Comparison of ENCODE assay signal across 20 cellular contexts in genomic region chr16:89643769-89644300, GRCh38. TPM values are rescaled to one million over a fixed set of nuclear protein-coding genes. Genes with fewer than 3 reads are reported as not detected.
DNase-seq lines count a peak whose midpoint lies in the region; ATAC-seq, FAIRE-seq and TF ChIP-seq lines count a peak whose summit lies in the region.
"Had no signal": no experiment of that assay in that cellular context is flagged by ENCODE, and none has a peak within 500 bp of the region (broad histone marks: within the 10 kb centered on the region; RNA-seq: fewer than 3 reads in every experiment).

No MANE protein-coding gene starts in this region.

- H3K9me3 ChIP-seq in BLaER1 = no peaks in the 10 kb centered on the region
- no peaks in the 10 kb centered on the region for H3K9me3 ChIP-seq in HCT116 (ENCODE audit: control insufficient read depth in 1 of 2, insufficient read depth in 1 of 2, low read depth in 1 of 2, low read length in 2 of 2)
- H3K9me3 ChIP-seq in astrocyte (ENCODE audit: insufficient read depth, low read depth, low read length) = no peaks in the 10 kb centered on the region
- H3K9me3 ChIP-seq: BE2C, MG63, SJSA1 had no signal

- H3K9me3 Mint-ChIP-seq in astrocyte (ENCODE audit: unreplicated experiment) (no peaks in the 10 kb centered on the region), nephron progenitor cell (no peaks in the 10 kb centered on the region)

- H3K4me3 Mint-ChIP-seq in astrocyte (ENCODE audit: unreplicated experiment) (no peak overlapping the region), nephron progenitor cell (no peak overlapping the region)

- H3K36me3 ChIP-seq in BLaER1 (peaks cover 44% of the 10 kb centered on the region), HCT116 (ENCODE audit: control insufficient read depth in 1 of 2, insufficient read depth in 2 of 2, low read length in 2 of 2) (peaks cover 12 to 19% of the 10 kb centered on the region in 2 experiments; a peak in 3 of 4 replicates), astrocyte (ENCODE audit: insufficient read depth, low read length) (no peaks in the 10 kb centered on the region)

- H3K9ac ChIP-seq in BLaER1 (no peak overlapping the region; the same call in 1 of the 2 replicates), HCT116 (ENCODE audit: low read length) (no peak overlapping the region), astrocyte (ENCODE audit: low read length) (no peak overlapping the region)

- H3K79me2 ChIP-seq in HCT116 (ENCODE audit: insufficient read depth, low read length) (no peaks in the 10 kb centered on the region), astrocyte (ENCODE audit: insufficient read depth, low read length) (peaks cover 5% of the 10 kb centered on the region)

- DNase-seq in HCT116 (ENCODE audit: low read depth, low spot score) (no peak), astrocyte (ENCODE audit: low read depth) (no peak), nephron progenitor cell (no peak), GF-D8 (lab: John Stamatoyannopoulos, UW) (no peak), NCI-H187 (lab: John Stamatoyannopoulos, UW) (no peak), SIG-M5 treated with dmso at 0.1 percent for 504 hours (lab: John Stamatoyannopoulos, UW; ENCODE audit: unreplicated experiment) (no peak)
- DNase-seq: BE2C; CD4-positive, CD25-positive, alpha-beta regulatory T cell; COR-L47; DMS79; MG63; NCI-H1048; NCI-H1436; NCI-H1930; NCI-H748 treated with DMSO at 0.1 percent for 48 hours had no signal

- no peak for TF ChIP-seq RAD21 in HCT116 (IDR thresholded peaks at IDR 0.05; ENCODE audit: low read depth)

- H3K27me3 Mint-ChIP-seq in astrocyte (ENCODE audit: low read depth, unreplicated experiment) (peaks cover 6% of the 10 kb centered on the region), nephron progenitor cell (ENCODE audit: low read depth, poor library complexity) (no peaks in the 10 kb centered on the region)

- H3K4me1 ChIP-seq in BLaER1 = peaks cover 41% of the 10 kb centered on the region
- peaks cover 8 to 26% of the 10 kb centered on the region in 2 experiments; a peak in 3 of 4 replicates for H3K4me1 ChIP-seq in HCT116 (ENCODE audit: control insufficient read depth in 1 of 2, insufficient read depth in 2 of 2, low read length in 2 of 2)
- H3K4me1 ChIP-seq in astrocyte (ENCODE audit: insufficient read depth, low read length) = no peaks in the 10 kb centered on the region
- H3K4me1 ChIP-seq: SJSA1 had no signal

- H2AFZ ChIP-seq in HCT116 (ENCODE audit: low read depth, low read length, poor library complexity, severe bottlenecking) (no peak overlapping the region), astrocyte (ENCODE audit: low read depth, low read length) (no peak overlapping the region)

- ATAC-seq in HCT116 (peak; percentile 28; the same call in 1 of the 2 replicates), HG02870 (IDR thresholded peaks at IDR 0.05; ENCODE audit: unreplicated experiment) (no peak)

- RAD21 ChIA-PET in HCT116 (lab: Charles Lee; ENCODE audit: low non-redundant PET in 1 of 2, low total read pairs in 2 of 2, uncharacterized antibody in 2 of 2, unreplicated experiment in 2 of 2) = no interaction called here

- BruUV-seq in HCT116 (replicated peaks; lab: Mats Ljungman, UMichigan) = no TSS peak

- no peak for TF ChIP-seq POLR2A in HCT116 (IDR thresholded peaks at IDR 0.05; ENCODE audit: borderline replicate concordance, extremely low read depth, insufficient read depth, insufficient read length)

- POLR2A ChIA-PET in HCT116 (lab: Charles Lee) = no interaction called here

- intact Hi-C loops in HCT116 (cut with micrococcal nuclease) = no loop called here

- CTCF ChIA-PET in HCT116 (lab: Charles Lee) = no interaction called here

- H3K4me3 ChIP-seq in BLaER1 = no peak overlapping the region
- H3K4me3 ChIP-seq in HCT116 (replicated peaks in 1 of 2; ENCODE audit: low read depth in 1 of 2, low read length in 2 of 2) = no peak overlapping the region
- H3K4me3 ChIP-seq in astrocyte (ENCODE audit: insufficient read depth, low read depth, low read length) = no peak overlapping the region
- H3K4me3 ChIP-seq: MG63, SJSA1 had no signal

- no peaks in the 10 kb centered on the region for H3K9me2 ChIP-seq in HCT116 (ENCODE audit: insufficient read depth)

- FAIRE-seq in astrocyte (lab: Jason Lieb, UNC) = no peak
- FAIRE-seq: GM12892, H1 had no signal

- H3K36me3 Mint-ChIP-seq in astrocyte (ENCODE audit: low read depth, unreplicated experiment) (peaks cover 9% of the 10 kb centered on the region), nephron progenitor cell (ENCODE audit: low read depth) (no peaks in the 10 kb centered on the region)

- TF ChIP-seq CTCF in HCT116 (IDR thresholded peaks at IDR 0.05 in 2 of 3, conservative IDR thresholded peaks at IDR 0.05 in 1 of 3; ENCODE audit: borderline replicate concordance in 1 of 3, insufficient read depth in 1 of 3, low read depth in 2 of 3, low read length in 2 of 3) = no peak
- no peak for TF ChIP-seq CTCF in astrocyte (IDR thresholded peaks at IDR 0.05; ENCODE audit: insufficient read depth, low read depth, low read length)
- TF ChIP-seq CTCF in nephron progenitor cell (IDR thresholded peaks at IDR 0.05) = no peak

- H3K4me1 Mint-ChIP-seq in astrocyte (ENCODE audit: low read depth, unreplicated experiment) (peaks cover 8% of the 10 kb centered on the region), nephron progenitor cell (peaks cover 16% of the 10 kb centered on the region)

- H3K27ac Mint-ChIP-seq in astrocyte (ENCODE audit: unreplicated experiment) (peak overlapping the region; percentile 34), nephron progenitor cell (peak overlapping the region; percentile 62)

- H3K27ac ChIP-seq in BLaER1 (0 out of 2 replicates have a peak overlapping the region, but pooled peaks have one; percentile 9), HCT116 (ENCODE audit: low read depth, low read length) (no peak overlapping the region), astrocyte (ENCODE audit: low read depth, low read length) (no peak overlapping the region)
- H3K27ac ChIP-seq: SJSA1 had no signal

- H3K4me2 ChIP-seq in BLaER1 = no peak overlapping the region
- H3K4me2 ChIP-seq in HCT116 (ENCODE audit: low read length) = no peak overlapping the region
- H3K4me2 ChIP-seq in astrocyte (ENCODE audit: low read length) = no peak overlapping the region

- H4K20me1 ChIP-seq in BLaER1 = no peaks in the 10 kb centered on the region
- no peaks in the 10 kb centered on the region for H4K20me1 ChIP-seq in HCT116 (ENCODE audit: insufficient read depth)
- peaks cover 15% of the 10 kb centered on the region for H4K20me1 ChIP-seq in astrocyte (ENCODE audit: insufficient read depth, low read length)

- H3K27me3 ChIP-seq in BLaER1 (no peaks in the 10 kb centered on the region), HCT116 (ENCODE audit: insufficient read depth, low read length) (no peaks in the 10 kb centered on the region), astrocyte (ENCODE audit: insufficient read depth, low read length) (no peaks in the 10 kb centered on the region)
- H3K27me3 ChIP-seq: BE2C, MG63, SJSA1 had no signal

TF ChIP-seq in HCT116, 20 proteins besides CTCF, POLR2A, EP300 and RAD21:
- TF ChIP-seq CBX3 (IDR thresholded peaks at IDR 0.05; ENCODE audit: low read depth) (no peak), YY1 (IDR thresholded peaks at IDR 0.05; ENCODE audit: extremely low read depth, insufficient replicate concordance, low read depth, low read length) (no peak), POLR2AphosphoS5 (IDR thresholded peaks at IDR 0.05; ENCODE audit: low read depth, low read length) (peak; percentile 19; the same call in 1 of the 2 replicates), TCF7L2 (IDR thresholded peaks at IDR 0.05; ENCODE audit: borderline replicate concordance, extremely low read depth, insufficient read depth, insufficient read length) (no peak), SP1 (IDR thresholded peaks at IDR 0.05; ENCODE audit: low read depth) (no peak)
TF ChIP-seq in HCT116: peak in this region for 1.

RNA-seq across cellular contexts. Expression of gene CHMP1A, which starts 13.7 kb away (rescaled TPM):
- 158 TPM for total RNA-seq in HCT116 (2021; ENCODE audit: unreplicated experiment)
- polyA plus RNA-seq in HCT116 (2012) = 113 and 129 TPM in 2 replicates
- 84.2 and 85.7 TPM in 2 replicates for total RNA-seq in astrocyte

RNA-seq across cellular contexts. Expression of gene SPATA33, which starts 13.8 kb away (rescaled TPM):
- total RNA-seq in HCT116 (2021; ENCODE audit: unreplicated experiment) (24.9 TPM), astrocyte (11.8 and 12.3 TPM in 2 replicates)
- 6.8 and 12.2 TPM in 2 replicates for polyA plus RNA-seq in HCT116 (2012)

RNA-seq across cellular contexts. Expression of gene DPEP1, which starts 30.4 kb away (rescaled TPM):
- 1.1 TPM for total RNA-seq in HCT116 (2021; ENCODE audit: unreplicated experiment)
- polyA plus RNA-seq in HCT116 (2012) = 0.73 and 1.1 TPM in 2 replicates
- total RNA-seq in astrocyte = 0.11 and 0.22 TPM in 2 replicates
- total RNA-seq: CD4-positive, CD25-positive, alpha-beta regulatory T cell had no signal
- polyA plus RNA-seq: CD4-positive, CD25-positive, alpha-beta regulatory T cell had no signal

RNA-seq across cellular contexts. Expression of gene CDK10, which starts 42.7 kb away (rescaled TPM):
- 165 TPM for total RNA-seq in HCT116 (2021; ENCODE audit: unreplicated experiment)
- 180 and 191 TPM in 2 replicates for polyA plus RNA-seq in HCT116 (2012)
- 40.5 and 41.7 TPM in 2 replicates for total RNA-seq in astrocyte

RNA-seq across cellular contexts. Expression of gene SPATA2L, which starts 57.7 kb away (rescaled TPM):
- total RNA-seq in HCT116 (2021; ENCODE audit: unreplicated experiment) = 50.5 TPM
- polyA plus RNA-seq in HCT116 (2012) = 31.9 and 37.5 TPM in 2 replicates
- 9.8 and 10.8 TPM in 2 replicates for total RNA-seq in astrocyte
